1 cellular context compared by ENCODE assay signal in the genomic region with DNA sequence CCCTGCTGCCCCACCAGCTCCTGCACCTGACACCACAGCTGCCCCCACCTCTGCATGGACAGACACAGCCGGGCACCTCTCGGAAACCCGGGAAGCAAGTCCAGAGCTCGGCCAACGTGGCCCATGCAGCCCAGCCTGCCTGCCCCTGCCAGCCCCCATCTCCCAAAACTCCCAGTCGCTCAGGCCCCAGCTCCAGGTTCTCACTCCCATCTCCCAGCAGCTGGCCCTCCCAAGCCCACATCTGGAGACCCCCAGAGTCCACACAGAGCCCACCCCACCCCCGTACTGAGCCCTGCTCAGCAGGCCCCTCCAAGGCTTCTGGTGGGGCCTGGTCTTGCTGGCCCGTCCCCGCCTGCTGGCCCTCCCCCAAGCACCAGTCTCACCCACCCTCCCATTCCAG.
TF ChIP-seq lines count a peak whose summit lies in the region.

No MANE protein-coding gene starts in this region.

TF ChIP-seq in H1, 55 proteins besides CTCF, POLR2A, EP300 and RAD21:
- no peak for TF ChIP-seq HDAC6 (IDR thresholded peaks at IDR 0.05; ENCODE audit: low read depth, low read length)
- no peak for TF ChIP-seq SP1 (IDR thresholded peaks at IDR 0.05; ENCODE audit: low read depth, low read length)
- TF ChIP-seq KDM1A (IDR thresholded peaks at IDR 0.05; ENCODE audit: borderline replicate concordance, low read length), result no peak
- no peak for TF ChIP-seq SAP30 (IDR thresholded peaks at IDR 0.05; ENCODE audit: insufficient read depth, insufficient replicate concordance, low read length)
- TF ChIP-seq PHF8 (conservative IDR thresholded peaks at IDR 0.05; ENCODE audit: low read depth, low read length), result no peak
- TF ChIP-seq, protein P1, sequence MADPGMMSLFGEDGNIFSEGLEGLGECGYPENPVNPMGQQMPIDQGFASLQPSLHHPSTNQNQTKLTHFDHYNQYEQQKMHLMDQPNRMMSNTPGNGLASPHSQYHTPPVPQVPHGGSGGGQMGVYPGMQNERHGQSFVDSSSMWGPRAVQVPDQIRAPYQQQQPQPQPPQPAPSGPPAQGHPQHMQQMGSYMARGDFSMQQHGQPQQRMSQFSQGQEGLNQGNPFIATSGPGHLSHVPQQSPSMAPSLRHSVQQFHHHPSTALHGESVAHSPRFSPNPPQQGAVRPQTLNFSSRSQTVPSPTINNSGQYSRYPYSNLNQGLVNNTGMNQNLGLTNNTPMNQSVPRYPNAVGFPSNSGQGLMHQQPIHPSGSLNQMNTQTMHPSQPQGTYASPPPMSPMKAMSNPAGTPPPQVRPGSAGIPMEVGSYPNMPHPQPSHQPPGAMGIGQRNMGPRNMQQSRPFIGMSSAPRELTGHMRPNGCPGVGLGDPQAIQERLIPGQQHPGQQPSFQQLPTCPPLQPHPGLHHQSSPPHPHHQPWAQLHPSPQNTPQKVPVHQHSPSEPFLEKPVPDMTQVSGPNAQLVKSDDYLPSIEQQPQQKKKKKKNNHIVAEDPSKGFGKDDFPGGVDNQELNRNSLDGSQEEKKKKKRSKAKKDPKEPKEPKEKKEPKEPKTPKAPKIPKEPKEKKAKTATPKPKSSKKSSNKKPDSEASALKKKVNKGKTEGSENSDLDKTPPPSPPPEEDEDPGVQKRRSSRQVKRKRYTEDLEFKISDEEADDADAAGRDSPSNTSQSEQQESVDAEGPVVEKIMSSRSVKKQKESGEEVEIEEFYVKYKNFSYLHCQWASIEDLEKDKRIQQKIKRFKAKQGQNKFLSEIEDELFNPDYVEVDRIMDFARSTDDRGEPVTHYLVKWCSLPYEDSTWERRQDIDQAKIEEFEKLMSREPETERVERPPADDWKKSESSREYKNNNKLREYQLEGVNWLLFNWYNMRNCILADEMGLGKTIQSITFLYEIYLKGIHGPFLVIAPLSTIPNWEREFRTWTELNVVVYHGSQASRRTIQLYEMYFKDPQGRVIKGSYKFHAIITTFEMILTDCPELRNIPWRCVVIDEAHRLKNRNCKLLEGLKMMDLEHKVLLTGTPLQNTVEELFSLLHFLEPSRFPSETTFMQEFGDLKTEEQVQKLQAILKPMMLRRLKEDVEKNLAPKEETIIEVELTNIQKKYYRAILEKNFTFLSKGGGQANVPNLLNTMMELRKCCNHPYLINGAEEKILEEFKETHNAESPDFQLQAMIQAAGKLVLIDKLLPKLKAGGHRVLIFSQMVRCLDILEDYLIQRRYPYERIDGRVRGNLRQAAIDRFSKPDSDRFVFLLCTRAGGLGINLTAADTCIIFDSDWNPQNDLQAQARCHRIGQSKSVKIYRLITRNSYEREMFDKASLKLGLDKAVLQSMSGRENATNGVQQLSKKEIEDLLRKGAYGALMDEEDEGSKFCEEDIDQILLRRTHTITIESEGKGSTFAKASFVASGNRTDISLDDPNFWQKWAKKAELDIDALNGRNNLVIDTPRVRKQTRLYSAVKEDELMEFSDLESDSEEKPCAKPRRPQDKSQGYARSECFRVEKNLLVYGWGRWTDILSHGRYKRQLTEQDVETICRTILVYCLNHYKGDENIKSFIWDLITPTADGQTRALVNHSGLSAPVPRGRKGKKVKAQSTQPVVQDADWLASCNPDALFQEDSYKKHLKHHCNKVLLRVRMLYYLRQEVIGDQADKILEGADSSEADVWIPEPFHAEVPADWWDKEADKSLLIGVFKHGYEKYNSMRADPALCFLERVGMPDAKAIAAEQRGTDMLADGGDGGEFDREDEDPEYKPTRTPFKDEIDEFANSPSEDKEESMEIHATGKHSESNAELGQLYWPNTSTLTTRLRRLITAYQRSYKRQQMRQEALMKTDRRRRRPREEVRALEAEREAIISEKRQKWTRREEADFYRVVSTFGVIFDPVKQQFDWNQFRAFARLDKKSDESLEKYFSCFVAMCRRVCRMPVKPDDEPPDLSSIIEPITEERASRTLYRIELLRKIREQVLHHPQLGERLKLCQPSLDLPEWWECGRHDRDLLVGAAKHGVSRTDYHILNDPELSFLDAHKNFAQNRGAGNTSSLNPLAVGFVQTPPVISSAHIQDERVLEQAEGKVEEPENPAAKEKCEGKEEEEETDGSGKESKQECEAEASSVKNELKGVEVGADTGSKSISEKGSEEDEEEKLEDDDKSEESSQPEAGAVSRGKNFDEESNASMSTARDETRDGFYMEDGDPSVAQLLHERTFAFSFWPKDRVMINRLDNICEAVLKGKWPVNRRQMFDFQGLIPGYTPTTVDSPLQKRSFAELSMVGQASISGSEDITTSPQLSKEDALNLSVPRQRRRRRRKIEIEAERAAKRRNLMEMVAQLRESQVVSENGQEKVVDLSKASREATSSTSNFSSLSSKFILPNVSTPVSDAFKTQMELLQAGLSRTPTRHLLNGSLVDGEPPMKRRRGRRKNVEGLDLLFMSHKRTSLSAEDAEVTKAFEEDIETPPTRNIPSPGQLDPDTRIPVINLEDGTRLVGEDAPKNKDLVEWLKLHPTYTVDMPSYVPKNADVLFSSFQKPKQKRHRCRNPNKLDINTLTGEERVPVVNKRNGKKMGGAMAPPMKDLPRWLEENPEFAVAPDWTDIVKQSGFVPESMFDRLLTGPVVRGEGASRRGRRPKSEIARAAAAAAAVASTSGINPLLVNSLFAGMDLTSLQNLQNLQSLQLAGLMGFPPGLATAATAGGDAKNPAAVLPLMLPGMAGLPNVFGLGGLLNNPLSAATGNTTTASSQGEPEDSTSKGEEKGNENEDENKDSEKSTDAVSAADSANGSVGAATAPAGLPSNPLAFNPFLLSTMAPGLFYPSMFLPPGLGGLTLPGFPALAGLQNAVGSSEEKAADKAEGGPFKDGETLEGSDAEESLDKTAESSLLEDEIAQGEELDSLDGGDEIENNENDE (IDR thresholded peaks at IDR 0.05; ENCODE audit: insufficient replicate concordance, low read length), result no peak
- no peak for TF ChIP-seq SIRT6 (IDR thresholded peaks at IDR 0.05; ENCODE audit: low read length)
- TF ChIP-seq ZNF274 (IDR thresholded peaks at IDR 0.05; ENCODE audit: borderline replicate concordance, extremely low read depth, low read length), result no peak
- TF ChIP-seq JUND (IDR thresholded peaks at IDR 0.05; ENCODE audit: low read length), result no peak
- no peak for TF ChIP-seq SIX5 (IDR thresholded peaks at IDR 0.05; ENCODE audit: low read depth, low read length)
- no peak for TF ChIP-seq YY1 (IDR thresholded peaks at IDR 0.05; ENCODE audit: low read depth, low read length)
- TF ChIP-seq CEBPB (IDR thresholded peaks at IDR 0.05; ENCODE audit: low read depth, low read length), result no peak
TF ChIP-seq in H1: peak in this region for 0.
